8 cellular contexts compared by ENCODE assay signal in the genomic region with DNA sequence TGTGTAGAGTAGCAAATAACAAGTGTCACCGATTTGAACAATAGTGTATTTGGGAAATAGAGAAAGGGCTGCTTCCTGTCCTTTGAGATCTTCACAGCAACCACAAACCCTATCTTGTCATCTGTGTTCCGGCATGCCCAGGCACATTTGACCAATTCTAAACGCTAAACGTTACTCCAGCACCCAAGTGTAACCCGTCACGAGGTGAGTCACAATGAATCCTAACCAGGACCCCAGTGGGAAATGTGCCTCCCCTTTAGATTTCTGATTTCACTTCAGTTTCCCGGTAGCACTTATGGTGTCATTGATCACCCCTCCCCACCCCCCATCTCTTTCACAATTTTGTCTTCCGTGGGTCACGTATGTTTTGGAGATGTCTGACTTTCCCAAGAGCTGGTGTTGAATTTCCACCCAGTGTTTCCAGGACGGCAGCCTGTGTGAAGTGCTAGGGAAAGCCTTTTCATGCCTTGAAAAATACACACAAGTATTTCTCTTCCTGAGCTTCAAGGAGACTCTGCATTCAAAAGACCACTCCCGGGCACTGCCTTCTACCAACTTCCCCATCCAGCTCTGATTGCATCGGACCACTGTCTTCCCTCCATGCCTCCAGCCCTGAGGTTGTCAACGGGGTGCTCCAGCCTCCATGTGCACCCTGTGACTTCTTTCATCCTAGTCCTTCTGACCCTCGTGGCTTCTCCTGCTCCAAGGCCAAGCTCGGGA. TPM values are rescaled to one million over a fixed set of nuclear protein-coding genes. Genes with fewer than 3 reads are reported as not detected.
DNase-seq lines count a peak whose midpoint lies in the region; ATAC-seq and TF ChIP-seq lines count a peak whose summit lies in the region.

No MANE protein-coding gene starts in this region.

- no peaks in the 10 kb centered on the region for H3K9me3 ChIP-seq in heart right ventricle

- H3K36me3 ChIP-seq in heart right ventricle = no peaks in the 10 kb centered on the region

- H3K27me3 ChIP-seq in heart right ventricle = no peaks in the 10 kb centered on the region

- H3K4me1 ChIP-seq in heart right ventricle = peaks cover 0 to 13% (median 0%) of the 10 kb centered on the region in 9 donors

- ATAC-seq in GM19035 (IDR thresholded peaks at IDR 0.05; ENCODE audit: unreplicated experiment) (peak; percentile 72), HG03460 (IDR thresholded peaks at IDR 0.05; ENCODE audit: unreplicated experiment) (peak; percentile 82), heart right ventricle (no peak)

- no peak for TF ChIP-seq CTCF in heart right ventricle (IDR thresholded peaks at IDR 0.05)

- peak overlapping the region in 1 of 10 donors; percentile 23 for H3K4me3 ChIP-seq in heart right ventricle

- intact Hi-C loops in heart right ventricle (cut with DNase I) = no loop called here

- DNase-seq in activated CD4-positive, alpha-beta T cell treated with anti-CD3 and anti-CD28 coated beads, Interleukin-2, amount 50 U/mL, for 48 hours = peak; percentile 41 to 55
- DNase-seq in stimulated activated CD4-positive, alpha-beta T cell treated with anti-CD3 and anti-CD28 coated beads, Interleukin-1b, Interleukin-23, amount 100 ng/mL, for 48 hours = peak; percentile 67
- DNase-seq in HuH-7 (ENCODE audit: low spot score) = no peak
- DNase-seq in RKO (ENCODE audit: low spot score) = no peak
- DNase-seq in heart right ventricle = no peak
- DNase-seq in hypothalamus (lab: John Stamatoyannopoulos, UW) = no peak

- 70 to 78% methylated on average over 15 of the region's 15 CpGs for WGBS in heart right ventricle, 2 donors

- peak overlapping the region in 1 of 10 donors; percentile 40 for H3K27ac ChIP-seq in heart right ventricle

RNA-seq across cellular contexts. Expression of a gene that starts 10.5 kb away (rescaled TPM):
- total RNA-seq in heart right ventricle = 10 to 100 TPM; 14.9 to 45.6 (median 28.1) TPM
- 10 to 100 TPM; 54.2 to 62.2 TPM for polyA plus RNA-seq in heart right ventricle

RNA-seq across cellular contexts. Expression of a gene that starts 30.1 kb away (rescaled TPM):
- 10 to 100 TPM; 33.9 to 73.3 (median 46.3) TPM for total RNA-seq in heart right ventricle
- 10 to 100 TPM; 23.2 to 71.6 TPM for polyA plus RNA-seq in heart right ventricle

Comparison
In these comparisons a context has a peak if more than half of its experiments do, and no peak if none do; other contexts are left out.
1. ATAC-seq: peak in GM19035 (single experiment) and HG03460 (single experiment); none in heart right ventricle (0 of 8).
2. DNase-seq: peak in activated CD4-positive, alpha-beta T cell treated with anti-CD3 and anti-CD28 coated beads, Interleukin-2, amount 50 U/mL, for 48 hours (2 of 2) and stimulated activated CD4-positive, alpha-beta T cell treated with anti-CD3 and anti-CD28 coated beads, Interleukin-1b, Interleukin-23, amount 100 ng/mL, for 48 hours (single experiment); none in HuH-7 (single experiment), RKO (single experiment), heart right ventricle (0 of 2) and hypothalamus (0 of 51).